19 cellular contexts compared by ENCODE assay signal in genomic region chr17:80921159-80921558, GRCh38.
DNase-seq lines count a peak whose midpoint lies in the region; ATAC-seq, FAIRE-seq and TF ChIP-seq lines count a peak whose summit lies in the region.
"Had no signal": no experiment of that assay in that cellular context is flagged by ENCODE, and none has a peak within 500 bp of the region (broad histone marks: within the 10 kb centered on the region; RNA-seq: fewer than 3 reads in every experiment).

No MANE protein-coding gene starts in this region.

- H3K9ac ChIP-seq in kidney (ENCODE audit: low read length in 2 of 2), result no peak overlapping the region

- H3K4me3 ChIP-seq in kidney (ENCODE audit: low read length in 2 of 2) (no peak overlapping the region), ovary (no peak overlapping the region), upper lobe of right lung (no peak overlapping the region)

- DNase-seq in activated naive CD4-positive, alpha-beta T cell treated with anti-CD3 and anti-CD28 coated beads, Interleukin-2, amount 10 ng/mL, durations not matched to agents 7 days and 5 days, result no peak
- DNase-seq in activated naive CD4-positive, alpha-beta T cell treated with Interleukin-2 at 50 U/mL for 16 hours, result no peak
- peak; percentile 67 for DNase-seq in kidney
- DNase-seq in ovary, result peak in 1 of 5 donors; percentile 59
- peak; percentile 57 for DNase-seq in upper lobe of right lung
- no peak for DNase-seq in NCI-H1694 (lab: John Stamatoyannopoulos, UW)
- DNase-seq: BE2C; CD8-positive, alpha-beta memory T cell; DMS79; HCEC 1CT; KG1; NCI-H1436; NCI-H2029 treated with DMSO at 0.1 percent for 48 hours; NCI-H2171 treated with DMSO at 0.1 percent for 48 hours; NCI-H748 treated with DMSO at 0.1 percent for 48 hours had no signal

- H3K36me3 Mint-ChIP-seq in activated naive CD4-positive, alpha-beta T cell treated with anti-CD3 and anti-CD28 coated beads, Interleukin-2, amount 10 ng/mL, durations not matched to agents 7 days and 5 days, result peaks cover 31% of the 10 kb centered on the region

- no peaks in the 10 kb centered on the region for H3K9me3 Mint-ChIP-seq in activated naive CD4-positive, alpha-beta T cell treated with anti-CD3 and anti-CD28 coated beads, Interleukin-2, amount 10 ng/mL, durations not matched to agents 7 days and 5 days
- H3K9me3 Mint-ChIP-seq: CD8-positive, alpha-beta memory T cell had no signal

- no peaks in the 10 kb centered on the region for H3K27me3 Mint-ChIP-seq in activated naive CD4-positive, alpha-beta T cell treated with anti-CD3 and anti-CD28 coated beads, Interleukin-2, amount 10 ng/mL, durations not matched to agents 7 days and 5 days
- H3K27me3 Mint-ChIP-seq: CD8-positive, alpha-beta memory T cell had no signal

- intact Hi-C loops in kidney (cut with DNase I) (no loop called here), ovary (cut with DNase I) (no loop called here), upper lobe of right lung (cut with DNase I) (no loop called here)

- H3K9me3 ChIP-seq in kidney (ENCODE audit: control insufficient read depth in 1 of 2, low read length in 2 of 2), result no peaks in the 10 kb centered on the region
- H3K9me3 ChIP-seq in ovary, result no peaks in the 10 kb centered on the region
- H3K9me3 ChIP-seq in upper lobe of right lung, result no peaks in the 10 kb centered on the region
- H3K9me3 ChIP-seq: BE2C had no signal

- WGBS in ovary, 3 donors, result 26 to 43% (median 42%) methylated on average over 21 to 22 of the region's 22 CpGs

- H3K4me1 ChIP-seq in kidney (ENCODE audit: control insufficient read depth in 1 of 2, insufficient read depth in 1 of 2, low read depth in 1 of 2, low read length in 2 of 2) (peaks cover 9 to 13% of the 10 kb centered on the region in 2 donors), ovary (ENCODE audit: insufficient read depth) (peaks cover 25% of the 10 kb centered on the region), upper lobe of right lung (no peaks in the 10 kb centered on the region)
- H3K4me1 ChIP-seq: BE2C had no signal

- no peak for TF ChIP-seq POLR2A in ovary (IDR thresholded peaks at IDR 0.05)

- CTCF ChIA-PET in activated naive CD4-positive, alpha-beta T cell treated with anti-CD3 and anti-CD28 coated beads, Interleukin-2, amount 10 ng/mL, durations not matched to agents 7 days and 5 days (lab: Charles Lee), result no interaction called here

- H3K4me3 Mint-ChIP-seq in activated naive CD4-positive, alpha-beta T cell treated with anti-CD3 and anti-CD28 coated beads, Interleukin-2, amount 10 ng/mL, durations not matched to agents 7 days and 5 days, result no peak overlapping the region
- H3K4me3 Mint-ChIP-seq: CD8-positive, alpha-beta memory T cell had no signal

- peak overlapping the region in 1 of 2 donors; percentile 32 for H3K27ac ChIP-seq in kidney (ENCODE audit: low read depth in 2 of 2, low read length in 2 of 2)
- peak overlapping the region; percentile 37 to 67 for H3K27ac ChIP-seq in ovary
- H3K27ac ChIP-seq in upper lobe of right lung, result no peak overlapping the region
- H3K27ac ChIP-seq: 22Rv1 had no signal

- no peak for ATAC-seq in upper lobe of right lung
- ATAC-seq in GM19395 (IDR thresholded peaks at IDR 0.05; ENCODE audit: unreplicated experiment), result no peak
- ATAC-seq in HG03039 (IDR thresholded peaks at IDR 0.05; ENCODE audit: unreplicated experiment), result no peak

- no peaks in the 10 kb centered on the region for H3K4me1 Mint-ChIP-seq in activated naive CD4-positive, alpha-beta T cell treated with anti-CD3 and anti-CD28 coated beads, Interleukin-2, amount 10 ng/mL, durations not matched to agents 7 days and 5 days
- H3K4me1 Mint-ChIP-seq: CD8-positive, alpha-beta memory T cell had no signal

- H3K27me3 ChIP-seq in ovary (no peaks in the 10 kb centered on the region), upper lobe of right lung (no peaks in the 10 kb centered on the region)
- H3K27me3 ChIP-seq: BE2C had no signal

- no peak for FAIRE-seq in kidney (lab: Jason Lieb, UNC)
- FAIRE-seq: D721Med had no signal

- peak overlapping the region; percentile 24 for H3K27ac Mint-ChIP-seq in activated naive CD4-positive, alpha-beta T cell treated with anti-CD3 and anti-CD28 coated beads, Interleukin-2, amount 10 ng/mL, durations not matched to agents 7 days and 5 days

- H3K36me3 ChIP-seq in kidney (ENCODE audit: control insufficient read depth in 1 of 2, insufficient read depth in 2 of 2, low read length in 2 of 2), result peaks cover 4 to 18% of the 10 kb centered on the region in 2 donors
- no peaks in the 10 kb centered on the region for H3K36me3 ChIP-seq in ovary
- H3K36me3 ChIP-seq in upper lobe of right lung, result peaks cover 35% of the 10 kb centered on the region

- TF ChIP-seq CTCF in kidney (IDR thresholded peaks at IDR 0.05; ENCODE audit: borderline replicate concordance, extremely low read depth, insufficient read depth) (no peak), ovary (IDR thresholded peaks at IDR 0.05) (no peak), upper lobe of right lung (IDR thresholded peaks at IDR 0.05) (no peak)

- no peak for TF ChIP-seq EP300 in ovary (IDR thresholded peaks at IDR 0.05)

Comparison
In these comparisons a context has a peak if more than half of its experiments do, and no peak if none do; other contexts are left out.
1. DNase-seq: peak in kidney (single experiment) and upper lobe of right lung (single experiment); none in activated naive CD4-positive, alpha-beta T cell treated with anti-CD3 and anti-CD28 coated beads, Interleukin-2, amount 10 ng/mL, durations not matched to agents 7 days and 5 days (single experiment), activated naive CD4-positive, alpha-beta T cell treated with Interleukin-2 at 50 U/mL for 16 hours (single experiment) and NCI-H1694 (single experiment).